ENCODE assay signal across 16 cellular contexts in the genomic region with DNA sequence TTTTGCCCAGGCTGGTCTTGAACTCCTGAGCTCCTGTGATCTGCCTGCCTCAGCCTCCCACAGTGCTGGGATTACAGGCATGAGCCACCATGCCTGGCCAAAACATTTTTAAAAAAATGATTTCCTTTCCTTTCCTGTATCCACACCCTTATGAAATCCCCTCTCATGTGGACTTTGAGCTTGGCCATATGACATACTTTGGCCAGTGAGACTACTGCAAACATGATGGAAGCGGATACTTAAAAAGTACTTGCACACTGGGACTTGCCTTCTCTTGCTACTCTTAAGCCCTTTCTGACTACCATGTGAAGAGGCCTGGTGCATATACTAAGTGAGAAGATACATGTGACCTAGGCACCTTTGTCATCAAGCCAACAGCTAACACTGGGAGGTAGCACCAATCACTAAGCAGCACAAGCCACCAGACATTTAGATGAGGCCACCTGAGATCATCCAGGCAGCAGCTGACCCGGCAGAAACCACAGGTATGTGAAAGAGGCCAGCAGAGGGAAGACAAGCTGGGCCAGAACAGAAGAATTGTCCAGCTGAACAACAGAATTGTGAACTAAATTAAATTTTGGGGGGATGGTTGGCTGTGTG.
DNase-seq lines count a peak whose midpoint lies in the region; ATAC-seq, FAIRE-seq and TF ChIP-seq lines count a peak whose summit lies in the region.
"Had no signal": no experiment of that assay in that cellular context is flagged by ENCODE, and none has a peak within 500 bp of the region (broad histone marks: within the 10 kb centered on the region; RNA-seq: fewer than 3 reads in every experiment).

No MANE protein-coding gene starts in this region.

- H3K79me1 ChIP-seq in mesendoderm (ENCODE audit: low read length): no peaks in the 10 kb centered on the region

- H3K27me3 Mint-ChIP-seq in Calu3 (ENCODE audit: unreplicated experiment): no peaks in the 10 kb centered on the region
- H3K27me3 Mint-ChIP-seq in activated CD8-positive, alpha-beta memory T cell treated with anti-CD3 and anti-CD28 coated beads, Interleukin-2, amount 10 ng/mL, durations not matched to agents 7 days and 5 days: no peaks in the 10 kb centered on the region

- H3K9me3 Mint-ChIP-seq in Calu3 (ENCODE audit: low read depth, unreplicated experiment): no peaks in the 10 kb centered on the region
- no peaks in the 10 kb centered on the region for H3K9me3 Mint-ChIP-seq in activated CD8-positive, alpha-beta memory T cell treated with anti-CD3 and anti-CD28 coated beads, Interleukin-2, amount 10 ng/mL, durations not matched to agents 7 days and 5 days (ENCODE audit: low read depth)

- no peak overlapping the region for H2BK5ac ChIP-seq in mesendoderm (ENCODE audit: low read length)

- H3K4me3 ChIP-seq in mesendoderm (ENCODE audit: low read length): no peak overlapping the region
- H3K4me3 ChIP-seq: GM23338 had no signal

- H3K4me3 Mint-ChIP-seq in Calu3 (ENCODE audit: low read depth, unreplicated experiment): peak overlapping the region; percentile 0
- no peak overlapping the region for H3K4me3 Mint-ChIP-seq in activated CD8-positive, alpha-beta memory T cell treated with anti-CD3 and anti-CD28 coated beads, Interleukin-2, amount 10 ng/mL, durations not matched to agents 7 days and 5 days
- H3K4me3 Mint-ChIP-seq: endodermal cell, GM23338 had no signal

- no peak for TF ChIP-seq RAD21 in Ishikawa (IDR thresholded peaks at IDR 0.05; ENCODE audit: low read depth)

- no peaks in the 10 kb centered on the region for H3K36me3 Mint-ChIP-seq in Calu3 (ENCODE audit: insufficient read depth, unreplicated experiment)
- no peaks in the 10 kb centered on the region for H3K36me3 Mint-ChIP-seq in activated CD8-positive, alpha-beta memory T cell treated with anti-CD3 and anti-CD28 coated beads, Interleukin-2, amount 10 ng/mL, durations not matched to agents 7 days and 5 days

- TF ChIP-seq CTCF in Calu3 (IDR thresholded peaks at IDR 0.05; ENCODE audit: unreplicated experiment) (no peak), D721Med (IDR thresholded peaks at IDR 0.05; ENCODE audit: insufficient read depth, missing control alignments) (no peak)

- DNase-seq in Calu3 (peak; percentile 34), amniotic epithelial cell (ENCODE audit: low read depth) (peak; percentile 18), mesendoderm (peak; percentile 53), NCI-H146 treated with DMSO at 0.1 percent for 48 hours (lab: John Stamatoyannopoulos, UW; ENCODE audit: unreplicated experiment) (no peak), CD1c-positive myeloid dendritic cell (ENCODE audit: extremely low spot score) (no peak), D721Med (ENCODE audit: insufficient read length, low spot score) (no peak)
- DNase-seq in activated CD8-positive, alpha-beta memory T cell treated with anti-CD3 and anti-CD28 coated beads, Interleukin-2, amount 10 ng/mL, durations not matched to agents 7 days and 5 days: no peak
- DNase-seq: activated effector memory CD4-positive, alpha-beta T cell treated with Interleukin-2 at 50 U/mL for 16 hours; endodermal cell; NCI-H1436; NCI-H510A; SHP77 treated with DMSO at 0.1 percent for 48 hours; stimulated activated CD4-positive, alpha-beta T cell treated with anti-CD3 and anti-CD28 coated beads, Interleukin-2, amount 100 ng/mL, for 48 hours had no signal

- peaks cover 30% of the 10 kb centered on the region for H3K4me1 Mint-ChIP-seq in Calu3 (ENCODE audit: low read depth, unreplicated experiment)
- no peaks in the 10 kb centered on the region for H3K4me1 Mint-ChIP-seq in activated CD8-positive, alpha-beta memory T cell treated with anti-CD3 and anti-CD28 coated beads, Interleukin-2, amount 10 ng/mL, durations not matched to agents 7 days and 5 days

- FAIRE-seq in D721Med (lab: Jason Lieb, UNC): no peak

- H3K79me2 ChIP-seq in mesendoderm (ENCODE audit: control insufficient read depth, insufficient read depth, low read length): no peaks in the 10 kb centered on the region

- intact Hi-C loops in Calu3 (cut with micrococcal nuclease; ENCODE audit: unreplicated experiment): no loop called here

- H3K18ac ChIP-seq in mesendoderm (ENCODE audit: low read length): no peak overlapping the region

- ATAC-seq in activated CD8-positive, alpha-beta memory T cell treated with anti-CD3 and anti-CD28 coated beads, Interleukin-2, amount 10 ng/mL, durations not matched to agents 7 days and 5 days: no peak
- ATAC-seq: GM23338, left lobe of liver had no signal

- no peaks in the 10 kb centered on the region for H3K36me3 ChIP-seq in mesendoderm (ENCODE audit: control insufficient read depth, insufficient read depth, low read length)

- no peak overlapping the region for H3K56ac ChIP-seq in mesendoderm (ENCODE audit: low read length)

- no peak overlapping the region for H2BK15ac ChIP-seq in mesendoderm (replicated peaks; ENCODE audit: low read depth)

- no peak overlapping the region for H3K4ac ChIP-seq in mesendoderm (ENCODE audit: low read depth, low read length)

- no peak overlapping the region for H2BK120ac ChIP-seq in mesendoderm (ENCODE audit: low read depth, low read length)

- CTCF ChIA-PET in Calu3 (lab: Charles Lee): interaction anchor here (0.7 to 1.1 kb wide), 3 partner anchors 27 to 127 kb away, joined by 3 to 9 read pairs (median 4); no protein-coding TSS in a partner anchor
- CTCF ChIA-PET in activated CD8-positive, alpha-beta memory T cell treated with anti-CD3 and anti-CD28 coated beads, Interleukin-2, amount 10 ng/mL, durations not matched to agents 7 days and 5 days (lab: Charles Lee): interaction anchor here (0.7 kb wide), 1 partner anchor 1502 kb away, joined by 3 read pairs; no protein-coding TSS in a partner anchor

- TF ChIP-seq EP300 in Ishikawa (IDR thresholded peaks at IDR 0.05; ENCODE audit: borderline replicate concordance): no peak

- H3K23ac ChIP-seq in mesendoderm (ENCODE audit: low read length): no peak overlapping the region

- no peak overlapping the region for H3K4me2 ChIP-seq in mesendoderm (ENCODE audit: low read length)
- H3K4me2 ChIP-seq: GM23338 had no signal

- BruUV-seq in Calu3 (replicated peaks; lab: Mats Ljungman, UMichigan): no TSS peak

- H3K27me3 ChIP-seq in mesendoderm (ENCODE audit: insufficient read depth, low read length, poor library complexity): no peaks in the 10 kb centered on the region

- H4K8ac ChIP-seq in mesendoderm (ENCODE audit: low read depth, low read length): no peak overlapping the region

- H2AK5ac ChIP-seq in mesendoderm (ENCODE audit: low read length): no peak overlapping the region

- H4K5ac ChIP-seq in mesendoderm (ENCODE audit: low read length): no peak overlapping the region

- no CpG with 5 or more reads among the region's 2 CpGs for WGBS in mesendoderm (ENCODE audit: extremely low coverage, insufficient coverage, low lambda C conversion rate)

- peak overlapping the region; percentile 12 for H3K27ac Mint-ChIP-seq in Calu3 (ENCODE audit: unreplicated experiment)
- no peak overlapping the region for H3K27ac Mint-ChIP-seq in activated CD8-positive, alpha-beta memory T cell treated with anti-CD3 and anti-CD28 coated beads, Interleukin-2, amount 10 ng/mL, durations not matched to agents 7 days and 5 days
- H3K27ac Mint-ChIP-seq: endodermal cell, GM23338 had no signal

- H3K9ac ChIP-seq in mesendoderm (ENCODE audit: low read length): no peak overlapping the region

- H3K27ac ChIP-seq in mesendoderm (ENCODE audit: low read depth, low read length): no peak overlapping the region

- H3K4me1 ChIP-seq in mesendoderm (ENCODE audit: control insufficient read depth, low read depth, low read length): no peaks in the 10 kb centered on the region

TF ChIP-seq in Ishikawa, 13 proteins besides CTCF, POLR2A, EP300 and RAD21:
- TF ChIP-seq USF1 (IDR thresholded peaks at IDR 0.05) (0 out of 2 replicates have a peak, but pooled peaks have one; percentile 17), CREB1 (IDR thresholded peaks at IDR 0.05; ENCODE audit: low read depth) (no peak), MAX (IDR thresholded peaks at IDR 0.05) (0 out of 2 replicates have a peak, but pooled peaks have one; percentile 14)

Comparison
In these comparisons a context has a peak if more than half of its experiments do, and no peak if none do; other contexts are left out.
1. DNase-seq: peak in Calu3 (single experiment), amniotic epithelial cell (single experiment) and mesendoderm (single experiment); none in NCI-H146 treated with DMSO at 0.1 percent for 48 hours (single experiment), CD1c-positive myeloid dendritic cell (single experiment), D721Med (single experiment) and activated CD8-positive, alpha-beta memory T cell treated with anti-CD3 and anti-CD28 coated beads, Interleukin-2, amount 10 ng/mL, durations not matched to agents 7 days and 5 days (single experiment).